ENCODE assay signal across 34 cellular contexts in genomic region chr10:15521507-15521906, GRCh38.
"Had no signal": no experiment of that assay in that cellular context is flagged by ENCODE, and none has a peak within 500 bp of the region (broad histone marks: within the 10 kb centered on the region; RNA-seq: fewer than 3 reads in every experiment).

No MANE protein-coding gene starts in this region.

- H3K27ac ChIP-seq: adrenal gland, ascending aorta, body of pancreas, brain microvascular endothelial cell, breast epithelium, cardiac muscle cell had no signal

- H3K4me1 ChIP-seq: adrenal gland, ascending aorta, body of pancreas, breast epithelium had no signal

- H3K4me3 ChIP-seq: adrenal gland, ascending aorta, body of pancreas, breast epithelium, cardiac muscle cell had no signal

- H3K9me3 ChIP-seq: adrenal gland, ascending aorta, body of pancreas, breast epithelium had no signal

- FAIRE-seq: astrocyte, bronchial epithelial cell had no signal

- DNase-seq: activated effector memory CD4-positive, alpha-beta T cell treated with anti-CD3 and anti-CD28 coated beads, Interleukin-2, amount 50 U/mL, for 16 hours; activated effector memory CD4-positive, alpha-beta T cell treated with Interleukin-2 at 50 U/mL for 16 hours; activated gamma-delta T cell; activated gamma-delta T cell treated with Interleukin-2 at 50 U/mL for 16 hours; activated naive CD4-positive, alpha-beta T cell; activated naive CD4-positive, alpha-beta T cell treated with anti-CD3 and anti-CD28 coated beads for 36 hours; activated naive CD4-positive, alpha-beta T cell treated with anti-CD3 and anti-CD28 coated beads, Interleukin-2, amount 10 ng/mL, durations not matched to agents 7 days and 5 days; activated naive CD4-positive, alpha-beta T cell treated with anti-CD3 and anti-CD28 coated beads, Interleukin-2, amount 50 U/mL, for 16 hours; activated naive CD4-positive, alpha-beta T cell treated with Interleukin-2 at 50 U/mL for 16 hours; activated naive CD8-positive, alpha-beta T cell treated with anti-CD3 and anti-CD28 coated beads for 36 hours; activated naive CD8-positive, alpha-beta T cell treated with anti-CD3 and anti-CD28 coated beads, Interleukin-2, amount 10 ng/mL, durations not matched to agents 7 days and 5 days; activated naive CD8-positive, alpha-beta T cell treated with anti-CD3 and anti-CD28 coated beads, Interleukin-2, amount 50 U/mL, for 24 hours; activated T-cell treated with anti-CD3 and anti-CD28 coated beads, Interleukin-2, amount 50 U/mL, for 1 hour; activated T-cell treated with anti-CD3 and anti-CD28 coated beads, Interleukin-2, amount 50 U/mL, for 24 hours; activated T-cell treated with anti-CD3 and anti-CD28 coated beads, Interleukin-2, amount 50 U/mL, for 4 hours; activated T-cell treated with anti-CD3 and anti-CD28 coated beads, Interleukin-2, amount 50 U/mL, for 48 hours; activated T-cell treated with anti-CD3 and anti-CD28 coated beads, Interleukin-2, amount 50 U/mL, for 72 hours; adrenal gland; amniotic stem cell; amygdala; anterior cingulate cortex; aorta; body of pancreas; brain microvascular endothelial cell; caudate nucleus; central memory CD4-positive, alpha-beta T cell; cerebellar nuclear complex had no signal

- H3K36me3 ChIP-seq: adrenal gland, brain microvascular endothelial cell, breast epithelium, cardiac muscle cell had no signal

- ATAC-seq: activated naive CD4-positive, alpha-beta T cell treated with anti-CD3 and anti-CD28 coated beads, Interleukin-2, amount 50 U/mL, for 72 hours; activated naive CD8-positive, alpha-beta T cell treated with anti-CD3 and anti-CD28 coated beads, Interleukin-2, amount 50 U/mL, for 24 hours; activated T-cell treated with anti-CD3 and anti-CD28 coated beads, Interleukin-2, amount 50 U/mL, for 4 hours; activated T-cell treated with anti-CD3 and anti-CD28 coated beads, Interleukin-2, amount 50 U/mL, for 72 hours; activated T-helper 17 cell treated with anti-CD3 and anti-CD28 coated beads, Interleukin-2, amount 50 U/mL, for 72 hours; body of pancreas had no signal

- H3K27me3 ChIP-seq: adrenal gland, ascending aorta, body of pancreas, brain microvascular endothelial cell, breast epithelium, cardiac muscle cell had no signal
